ENCODE assay signal across 35 cellular contexts in the genomic region with DNA sequence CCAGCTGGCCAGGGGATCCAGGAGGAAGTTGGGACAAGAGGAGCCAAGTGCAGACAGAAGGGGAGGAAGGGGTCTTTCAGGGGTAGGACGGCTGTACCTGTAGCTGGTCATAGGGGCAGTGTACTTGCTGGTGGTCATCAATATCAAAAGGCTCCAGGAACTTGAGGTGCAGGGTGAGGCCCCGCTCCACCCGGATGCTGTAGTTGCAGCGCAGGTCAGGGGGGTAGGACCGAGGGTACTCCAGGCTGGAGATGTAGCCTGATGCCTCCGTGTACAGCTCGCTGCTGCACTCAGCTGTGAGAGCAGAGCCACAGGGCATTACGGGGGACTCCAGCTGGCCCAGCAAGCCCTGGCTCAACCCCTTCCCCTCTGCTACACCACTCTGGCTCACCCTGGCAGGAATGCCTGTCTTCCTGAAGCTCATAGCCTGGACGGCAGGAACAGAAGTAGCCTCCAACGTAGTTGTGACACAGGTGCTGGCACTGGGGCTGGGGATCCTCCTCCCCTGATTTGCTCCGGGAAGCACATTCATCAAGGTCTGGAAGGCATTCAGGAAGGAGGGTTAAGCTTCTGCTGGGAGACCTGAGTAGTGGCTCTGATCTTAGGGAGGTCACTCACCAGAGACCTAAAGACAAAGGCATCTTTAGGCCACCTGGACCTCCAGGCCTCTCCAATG. TPM values are rescaled to one million over a fixed set of nuclear protein-coding genes. Genes with fewer than 3 reads are reported as not detected.
DNase-seq lines count a peak whose midpoint lies in the region; ATAC-seq and TF ChIP-seq lines count a peak whose summit lies in the region.
"Had no signal": no experiment of that assay in that cellular context is flagged by ENCODE, and none has a peak within 500 bp of the region (broad histone marks: within the 10 kb centered on the region; RNA-seq: fewer than 3 reads in every experiment).

No MANE protein-coding gene starts in this region.

- in situ Hi-C loops in ACHN (cut with HindIII; ENCODE audit: low pct_ligation_motif_present, low pct_unique_long_range_greater_than_20kb, low sequenced_read_pairs), result no loop called here

- H3K27ac ChIP-seq in H9 (ENCODE audit: insufficient read length, low read depth, low read length), result no peak overlapping the region
- peak overlapping the region; percentile 86 to 94 for H3K27ac ChIP-seq in coronary artery
- H3K27ac ChIP-seq in mesenchymal stem cell (ENCODE audit: low read length, poor library complexity, severe bottlenecking), result no peak overlapping the region
- peak overlapping the region; percentile 78 to 87 for H3K27ac ChIP-seq in tibial artery
- H3K27ac ChIP-seq: cardiac muscle cell, colonic mucosa, epithelial cell of prostate, SK-N-MC had no signal

- H2AK5ac ChIP-seq in H9 (ENCODE audit: insufficient read length, low read length) (no peak overlapping the region), mesenchymal stem cell (ENCODE audit: low read length, severe bottlenecking) (no peak overlapping the region)

- peak overlapping the region in 2 of 3 experiments; percentile 45 to 74; a peak in 2 of 7 replicates for H3K27ac Mint-ChIP-seq in H9
- no peak overlapping the region for H3K27ac Mint-ChIP-seq in activated T-helper 1 cell treated with anti-CD3 and anti-CD28 coated beads, Interleukin-12 subunit alpha, Interleukin-12 subunit beta, Interleukin-2, Interleukin-4 antibody, amounts not matched to agents 30 ng/mL and 10 ng/mL and 1 ng/mL, durations not matched to agents 14 hours and 24 hours and 36 hours
- H3K27ac Mint-ChIP-seq: activated naive CD8-positive, alpha-beta T cell; CD8-positive, alpha-beta T cell; GM23338; T-helper 1 cell treated with Interleukin-12 subunit alpha and Interleukin-12 subunit beta and Interleukin-4 antibody, amounts not matched to agents 30 μg/mL and 1 μg/mL, for 36 hours had no signal

- H3K79me2 ChIP-seq in H9 (ENCODE audit: insufficient read depth, low read length), result no peaks in the 10 kb centered on the region

- peaks cover 5 to 6% (median 5%) of the 10 kb centered on the region in 3 experiments; a peak in 3 of 7 replicates for H3K36me3 Mint-ChIP-seq in H9 (ENCODE audit: insufficient read depth in 1 of 3, low read depth in 3 of 3)
- no peaks in the 10 kb centered on the region for H3K36me3 Mint-ChIP-seq in activated T-helper 1 cell treated with anti-CD3 and anti-CD28 coated beads, Interleukin-12 subunit alpha, Interleukin-12 subunit beta, Interleukin-2, Interleukin-4 antibody, amounts not matched to agents 30 ng/mL and 10 ng/mL and 1 ng/mL, durations not matched to agents 14 hours and 24 hours and 36 hours (ENCODE audit: low read depth)
- H3K36me3 Mint-ChIP-seq: CD8-positive, alpha-beta T cell had no signal

- no peak overlapping the region for H3T11ph ChIP-seq in H9 (ENCODE audit: low read length)

- no peak overlapping the region for H3K4me2 ChIP-seq in H9 (ENCODE audit: insufficient read depth, insufficient read length, low read length)
- H3K4me2 ChIP-seq in mesenchymal stem cell (ENCODE audit: low read length, poor library complexity, severe bottlenecking), result no peak overlapping the region

- H4K5ac ChIP-seq in H9 (ENCODE audit: insufficient read length, low read depth, low read length), result no peak overlapping the region

- H4K20me1 ChIP-seq in H9 (ENCODE audit: control insufficient read depth, insufficient read depth, insufficient read length), result no peaks in the 10 kb centered on the region

- H3K18ac ChIP-seq in H9 (ENCODE audit: insufficient read length, low read depth, low read length), result no peak overlapping the region
- no peak overlapping the region for H3K18ac ChIP-seq in mesenchymal stem cell (ENCODE audit: low read depth in 1 of 2, low read length in 2 of 2)

- H3K27me3 ChIP-seq in H9 (ENCODE audit: insufficient read depth, low read length) (no peaks in the 10 kb centered on the region; the same call in 1 of the 2 replicates), mesenchymal stem cell (ENCODE audit: control insufficient read depth in 1 of 2, insufficient read depth in 1 of 2, low read length in 2 of 2) (peaks cover 0 to 5% of the 10 kb centered on the region in 2 experiments), tibial artery (no peaks in the 10 kb centered on the region)
- H3K27me3 ChIP-seq: cardiac muscle cell, colonic mucosa had no signal

- H3K4me3 ChIP-seq in coronary artery, result peak overlapping the region; percentile 79
- H3K4me3 ChIP-seq in mesenchymal stem cell (ENCODE audit: insufficient read depth in 1 of 2, low read depth in 1 of 2, low read length in 2 of 2), result peak overlapping the region in 1 of 2 experiments; percentile 92
- peak overlapping the region in 1 of 2 donors; percentile 57 for H3K4me3 ChIP-seq in tibial artery
- H3K4me3 ChIP-seq: cardiac muscle cell, colonic mucosa, GM23338, K562, SK-N-MC had no signal

- peaks cover 4% of the 10 kb centered on the region for H3K23me2 ChIP-seq in H9 (ENCODE audit: insufficient read length, low read depth, low read length, poor library complexity, severe bottlenecking)

- H3K36me3 ChIP-seq in mesenchymal stem cell (ENCODE audit: control insufficient read depth in 1 of 2, insufficient read depth in 2 of 2, low read depth in 1 of 2, low read length in 2 of 2) (peaks cover 0 to 62% of the 10 kb centered on the region in 2 experiments), tibial artery (peaks cover 50 to 57% (median 53%) of the 10 kb centered on the region in 3 donors)
- H3K36me3 ChIP-seq: BE2C, cardiac muscle cell, colonic mucosa had no signal

- H4K91ac ChIP-seq in H9 (ENCODE audit: insufficient read length, low read depth, low read length) (no peak overlapping the region), mesenchymal stem cell (ENCODE audit: low read length) (peak overlapping the region; percentile 62)

- H3K14ac ChIP-seq in H9 (ENCODE audit: insufficient read depth, low read length) (no peak overlapping the region; the same call in 1 of the 2 replicates), mesenchymal stem cell (ENCODE audit: low read length in 2 of 2) (no peak overlapping the region)

- H3K79me1 ChIP-seq in H9 (ENCODE audit: insufficient read depth, low read depth, low read length, poor library complexity, severe bottlenecking) (no peaks in the 10 kb centered on the region), mesenchymal stem cell (replicated peaks; ENCODE audit: low read length, poor library complexity, severe bottlenecking) (no peaks in the 10 kb centered on the region)

- no peaks in the 10 kb centered on the region for H3K9me3 ChIP-seq in H9 (ENCODE audit: control insufficient read depth, low read depth, low read length)
- no peaks in the 10 kb centered on the region for H3K9me3 ChIP-seq in mesenchymal stem cell (ENCODE audit: control insufficient read depth, low read length)
- no peaks in the 10 kb centered on the region for H3K9me3 ChIP-seq in tibial artery
- H3K9me3 ChIP-seq: BE2C, colonic mucosa had no signal

- WGBS in H9 (ENCODE audit: extremely low coverage, insufficient read length, low lambda C conversion rate), result no CpG with 5 or more reads among the region's 11 CpGs
- 96% methylated on average over 11 of the region's 11 CpGs for WGBS in mesenchymal stem cell

- no peak for TF ChIP-seq CTCF in H9 (conservative IDR thresholded peaks at IDR 0.05)
- no peak for TF ChIP-seq CTCF in coronary artery (IDR thresholded peaks at IDR 0.05)
- no peak for TF ChIP-seq CTCF in tibial artery (IDR thresholded peaks at IDR 0.05)

- H3K23ac ChIP-seq in H9 (ENCODE audit: insufficient read length, low read depth, low read length), result no peak overlapping the region
- H3K23ac ChIP-seq in mesenchymal stem cell (ENCODE audit: low read length in 2 of 2), result no peak overlapping the region

- no peak overlapping the region for H3K4ac ChIP-seq in H9 (ENCODE audit: low read depth, low read length)
- no peak overlapping the region for H3K4ac ChIP-seq in mesenchymal stem cell (ENCODE audit: low read depth in 1 of 2, low read length in 2 of 2)

- H3K27me3 Mint-ChIP-seq in H9 (ENCODE audit: low read depth), result peaks cover 10% of the 10 kb centered on the region
- H3K27me3 Mint-ChIP-seq in activated T-helper 1 cell treated with anti-CD3 and anti-CD28 coated beads, Interleukin-12 subunit alpha, Interleukin-12 subunit beta, Interleukin-2, Interleukin-4 antibody, amounts not matched to agents 30 ng/mL and 10 ng/mL and 1 ng/mL, durations not matched to agents 14 hours and 24 hours and 36 hours (ENCODE audit: insufficient read depth), result peaks cover 6% of the 10 kb centered on the region
- H3K27me3 Mint-ChIP-seq: activated naive CD8-positive, alpha-beta T cell had no signal

- no peak overlapping the region for H3K9ac ChIP-seq in H9 (ENCODE audit: extremely low read depth, insufficient read length, low read length)
- H3K9ac ChIP-seq in mesenchymal stem cell (ENCODE audit: low read length), result peak overlapping the region; percentile 93

- no peak overlapping the region for H2BK12ac ChIP-seq in H9 (ENCODE audit: insufficient read length, low read depth, low read length)
- no peak overlapping the region for H2BK12ac ChIP-seq in mesenchymal stem cell (ENCODE audit: low read length in 2 of 2)

- ATAC-seq in HG02870 (IDR thresholded peaks at IDR 0.05; ENCODE audit: unreplicated experiment), result no peak
- ATAC-seq: CD8-positive, alpha-beta T cell; K562 had no signal

- H3K9me3 Mint-ChIP-seq in H9, result no peaks in the 10 kb centered on the region
- no peaks in the 10 kb centered on the region for H3K9me3 Mint-ChIP-seq in activated T-helper 1 cell treated with anti-CD3 and anti-CD28 coated beads, Interleukin-12 subunit alpha, Interleukin-12 subunit beta, Interleukin-2, Interleukin-4 antibody, amounts not matched to agents 30 ng/mL and 10 ng/mL and 1 ng/mL, durations not matched to agents 14 hours and 24 hours and 36 hours
- H3K9me3 Mint-ChIP-seq: CD8-positive, alpha-beta T cell; GM23338; neural crest cell; T-helper 1 cell treated with Interleukin-12 subunit alpha and Interleukin-12 subunit beta and Interleukin-4 antibody, amounts not matched to agents 30 μg/mL and 1 μg/mL, for 36 hours had no signal

- intact Hi-C loops in tibial artery (cut with DNase I; ENCODE audit: low total_unique reads), result no loop called here
- intact Hi-C loops in activated T-helper 1 cell treated with anti-CD3 and anti-CD28 coated beads, Interleukin-12 subunit alpha, Interleukin-12 subunit beta, Interleukin-2, Interleukin-4 antibody, amounts not matched to agents 30 ng/mL and 10 ng/mL and 1 ng/mL, durations not matched to agents 14 hours and 24 hours and 36 hours (cut with micrococcal nuclease), result no loop called here

- no peak overlapping the region for H3K56ac ChIP-seq in H9 (ENCODE audit: insufficient read length, low read depth, low read length)

- H2BK5ac ChIP-seq in H9 (ENCODE audit: insufficient read length, low read length), result no peak overlapping the region
- H2BK5ac ChIP-seq in mesenchymal stem cell (ENCODE audit: low read depth, low read length, poor library complexity, severe bottlenecking), result no peak overlapping the region

- H3K4me1 Mint-ChIP-seq in H9, result peaks cover 24 to 25% of the 10 kb centered on the region in 2 experiments
- H3K4me1 Mint-ChIP-seq in activated T-helper 1 cell treated with anti-CD3 and anti-CD28 coated beads, Interleukin-12 subunit alpha, Interleukin-12 subunit beta, Interleukin-2, Interleukin-4 antibody, amounts not matched to agents 30 ng/mL and 10 ng/mL and 1 ng/mL, durations not matched to agents 14 hours and 24 hours and 36 hours (ENCODE audit: low read depth), result peaks cover 8% of the 10 kb centered on the region

- H3K4me3 Mint-ChIP-seq in H9, result no peak overlapping the region
- H3K4me3 Mint-ChIP-seq in activated T-helper 1 cell treated with anti-CD3 and anti-CD28 coated beads, Interleukin-12 subunit alpha, Interleukin-12 subunit beta, Interleukin-2, Interleukin-4 antibody, amounts not matched to agents 30 ng/mL and 10 ng/mL and 1 ng/mL, durations not matched to agents 14 hours and 24 hours and 36 hours, result no peak overlapping the region
- H3K4me3 Mint-ChIP-seq: activated naive CD8-positive, alpha-beta T cell; CD8-positive, alpha-beta T cell; neural crest cell; T-helper 1 cell treated with Interleukin-12 subunit alpha and Interleukin-12 subunit beta and Interleukin-4 antibody, amounts not matched to agents 30 μg/mL and 1 μg/mL, for 36 hours had no signal

- H2BK20ac ChIP-seq in H9 (ENCODE audit: low read depth, low read length, poor library complexity, severe bottlenecking), result no peak overlapping the region

- H4K8ac ChIP-seq in H9 (replicated peaks; ENCODE audit: insufficient read length, low read depth, low read length), result no peak overlapping the region
- no peak overlapping the region for H4K8ac ChIP-seq in mesenchymal stem cell (ENCODE audit: low read length)

- H2BK15ac ChIP-seq in H9 (ENCODE audit: low read depth, low read length) (no peak overlapping the region), mesenchymal stem cell (ENCODE audit: low read depth, poor library complexity, severe bottlenecking) (no peak overlapping the region)

- H2AFZ ChIP-seq in H9 (ENCODE audit: low read length) (no peak overlapping the region), mesenchymal stem cell (ENCODE audit: low read depth, low read length) (no peak overlapping the region)
- H2AFZ ChIP-seq: GM23338 had no signal

- peaks cover 14% of the 10 kb centered on the region; the same call in 1 of the 2 replicates for H3K4me1 ChIP-seq in H9 (ENCODE audit: insufficient read depth, low read length)
- peaks cover 8% of the 10 kb centered on the region for H3K4me1 ChIP-seq in mesenchymal stem cell (ENCODE audit: control insufficient read depth, insufficient read depth, low read depth, low read length)
- H3K4me1 ChIP-seq in tibial artery, result peaks cover 0 to 47% (median 38%) of the 10 kb centered on the region in 4 donors
- H3K4me1 ChIP-seq: BE2C, colonic mucosa had no signal

- no peak overlapping the region for H2BK120ac ChIP-seq in H9 (ENCODE audit: low read depth, low read length, poor library complexity, severe bottlenecking)
- no peak overlapping the region for H2BK120ac ChIP-seq in mesenchymal stem cell (ENCODE audit: low read depth, low read length)

- DNase-seq in H9 (no peak), coronary artery (ENCODE audit: low spot score) (peak; percentile 75), mesenchymal stem cell (no peak), tibial artery (no peak), ACHN (no peak)
- no peak for DNase-seq in activated T-helper 1 cell treated with anti-CD3 and anti-CD28 coated beads, Interleukin-12 subunit alpha, Interleukin-12 subunit beta, Interleukin-2, Interleukin-4 antibody, amounts not matched to agents 30 ng/mL and 10 ng/mL and 1 ng/mL, durations not matched to agents 14 hours and 24 hours and 36 hours (ENCODE audit: low spot score)
- DNase-seq: activated CD4-positive, alpha-beta T cell treated with anti-CD3 and anti-CD28 coated beads, Interleukin-2, amount 50 U/mL, for 1 hour; activated CD4-positive, CD25-positive, alpha-beta regulatory T cell; activated effector memory CD4-positive, alpha-beta T cell treated with anti-CD3 and anti-CD28 coated beads, Interleukin-2, amount 50 U/mL, for 16 hours; activated T-cell treated with anti-CD3 and anti-CD28 coated beads, Interleukin-2, amount 50 U/mL, for 1 hour; aorta; BE2C; CD8-positive, alpha-beta T cell; colonic mucosa; effector memory CD4-positive, alpha-beta T cell; kidney glomerular epithelial cell; NCI-H1105; NCI-H187 treated with DMSO at 0.1 percent for 48 hours; NCI-H2171 treated with DMSO at 0.1 percent for 48 hours; NCI-H510A treated with DMSO at 0.1 percent for 48 hours; NK-92 treated with Interleukin-12 subunit alpha and Interleukin-12 subunit beta, amount 100 ng/mL, for 24 hours; stimulated activated CD4-positive, alpha-beta T cell treated with anti-CD3 and anti-CD28 coated beads, Interleukin-12 subunit alpha, Interleukin-12 subunit beta, amount 100 ng/mL, for 4 hours; stimulated activated CD4-positive, alpha-beta T cell treated with anti-CD3 and anti-CD28 coated beads, Interleukin-4, amount 100 ng/mL, for 1 hour had no signal

RNA-seq across cellular contexts. Expression of a gene that starts 2.9 kb away (rescaled TPM):
- 11.4 and 11.5 TPM in 2 replicates for total RNA-seq in H9 (2021)
- 79.1 TPM for polyA plus RNA-seq in mesenchymal stem cell (2013, experiment 1 of 2)
- 79.5 TPM for polyA plus RNA-seq in mesenchymal stem cell (2013, experiment 2 of 2)
- 1.7 and 2.0 TPM in 2 replicates for total RNA-seq in activated T-helper 1 cell treated with anti-CD3 and anti-CD28 coated beads, Interleukin-12 subunit alpha, Interleukin-12 subunit beta, Interleukin-2, Interleukin-4 antibody, amounts not matched to agents 30 ng/mL and 10 ng/mL and 1 ng/mL, durations not matched to agents 14 hours and 24 hours and 36 hours

RNA-seq across cellular contexts. Expression of a gene that starts 19.7 kb away (rescaled TPM):
- total RNA-seq in H9 (2021), result 14.4 and 15.1 TPM in 2 replicates
- 18.5 TPM for polyA plus RNA-seq in mesenchymal stem cell (2013, experiment 1 of 2)
- polyA plus RNA-seq in mesenchymal stem cell (2013, experiment 2 of 2), result 18.8 TPM
- total RNA-seq in activated T-helper 1 cell treated with anti-CD3 and anti-CD28 coated beads, Interleukin-12 subunit alpha, Interleukin-12 subunit beta, Interleukin-2, Interleukin-4 antibody, amounts not matched to agents 30 ng/mL and 10 ng/mL and 1 ng/mL, durations not matched to agents 14 hours and 24 hours and 36 hours, result 21.5 and 21.8 TPM in 2 replicates

RNA-seq across cellular contexts. Expression of a gene that starts 28.8 kb away (rescaled TPM):
- total RNA-seq in H9 (2021), result 3.4 and 4.2 TPM in 2 replicates
- 92.4 TPM for polyA plus RNA-seq in mesenchymal stem cell (2013, experiment 1 of 2)
- 91.8 TPM for polyA plus RNA-seq in mesenchymal stem cell (2013, experiment 2 of 2)
- 1.6 and 2.4 TPM in 2 replicates for total RNA-seq in activated T-helper 1 cell treated with anti-CD3 and anti-CD28 coated beads, Interleukin-12 subunit alpha, Interleukin-12 subunit beta, Interleukin-2, Interleukin-4 antibody, amounts not matched to agents 30 ng/mL and 10 ng/mL and 1 ng/mL, durations not matched to agents 14 hours and 24 hours and 36 hours

RNA-seq across cellular contexts. Expression of a gene that starts 39.4 kb away (rescaled TPM):
- 2.1 and 2.7 TPM in 2 replicates for total RNA-seq in H9 (2021)
- polyA plus RNA-seq in mesenchymal stem cell (2013, experiment 1 of 2), result not detected
- not detected for polyA plus RNA-seq in mesenchymal stem cell (2013, experiment 2 of 2)
- total RNA-seq in activated T-helper 1 cell treated with anti-CD3 and anti-CD28 coated beads, Interleukin-12 subunit alpha, Interleukin-12 subunit beta, Interleukin-2, Interleukin-4 antibody, amounts not matched to agents 30 ng/mL and 10 ng/mL and 1 ng/mL, durations not matched to agents 14 hours and 24 hours and 36 hours, result 0.51 TPM in 1 of 2 replicates, not detected in the other
- total RNA-seq: CD8-positive, alpha-beta T cell; fibroblast of villous mesenchyme; HT1080; M059J had no signal

RNA-seq across cellular contexts. Expression of a gene that starts 40.8 kb away (rescaled TPM):
- 25.0 and 26.2 TPM in 2 replicates for total RNA-seq in H9 (2021)
- polyA plus RNA-seq in mesenchymal stem cell (2013, experiment 1 of 2), result 16.7 TPM
- polyA plus RNA-seq in mesenchymal stem cell (2013, experiment 2 of 2), result 12.7 TPM
- 48.5 and 50.8 TPM in 2 replicates for total RNA-seq in activated T-helper 1 cell treated with anti-CD3 and anti-CD28 coated beads, Interleukin-12 subunit alpha, Interleukin-12 subunit beta, Interleukin-2, Interleukin-4 antibody, amounts not matched to agents 30 ng/mL and 10 ng/mL and 1 ng/mL, durations not matched to agents 14 hours and 24 hours and 36 hours

Comparison
In these comparisons a context has a peak if more than half of its experiments do, and no peak if none do; other contexts are left out.
1. H3K27ac ChIP-seq: peak in coronary artery (2 of 2) and tibial artery (2 of 2); none in H9 (single experiment) and mesenchymal stem cell (single experiment).